13 cellular contexts compared by ENCODE assay signal in genomic region chr4:123986268-123986798, GRCh38.
DNase-seq lines count a peak whose midpoint lies in the region; ATAC-seq, FAIRE-seq and TF ChIP-seq lines count a peak whose summit lies in the region.
"Had no signal": no experiment of that assay in that cellular context is flagged by ENCODE, and none has a peak within 500 bp of the region (broad histone marks: within the 10 kb centered on the region; RNA-seq: fewer than 3 reads in every experiment).

No MANE protein-coding gene starts in this region.

- CTCF ChIA-PET in activated CD4-positive, alpha-beta memory T cell treated with anti-CD3 and anti-CD28 coated beads, Interleukin-2, amount 10 ng/mL, durations not matched to agents 7 days and 5 days (lab: Charles Lee): no interaction called here

- H3K4me3 ChIP-seq in gastrocnemius medialis: no peak overlapping the region

- POLR2A ChIA-PET in activated CD4-positive, alpha-beta memory T cell treated with anti-CD3 and anti-CD28 coated beads, Interleukin-2, amount 10 ng/mL, durations not matched to agents 7 days and 5 days (lab: Charles Lee): no interaction called here

- peaks cover 17 to 20% of the 10 kb centered on the region in 2 donors for H3K4me1 ChIP-seq in gastrocnemius medialis

- H3K27ac ChIP-seq in gastrocnemius medialis: peak overlapping the region; percentile 15 to 48 (median 29)

- no peak overlapping the region for H3K4me3 Mint-ChIP-seq in activated CD4-positive, alpha-beta memory T cell treated with anti-CD3 and anti-CD28 coated beads, Interleukin-2, amount 10 ng/mL, durations not matched to agents 7 days and 5 days
- H3K4me3 Mint-ChIP-seq: dendritic cell treated with granulocyte-macrophage colony-stimulating factor and Interleukin-4, amounts not matched to agents 40 ng/mL and 50 ng/mL, for 4 days; naive thymus-derived CD8-positive, alpha-beta T cell; stimulated activated memory B cell treated with anti-CD40 and anti-IgM and Interleukin-4, amounts not matched to agents 10 μg/mL and 1 μg/mL and 100 μg/mL, for 72 hours had no signal

- in situ Hi-C loops in gastrocnemius medialis (cut with MboI; ENCODE audit: low sequenced_read_pairs in 4 of 4): no loop called here

- H3K9me3 ChIP-seq in gastrocnemius medialis: no peaks in the 10 kb centered on the region

- intact Hi-C loops in Right ventricle myocardium superior (cut with DNase I) (no loop called here), gastrocnemius medialis (cut with DNase I; ENCODE audit: low total_unique reads) (no loop called here)

- no peak overlapping the region for H3K27ac Mint-ChIP-seq in activated CD4-positive, alpha-beta memory T cell treated with anti-CD3 and anti-CD28 coated beads, Interleukin-2, amount 10 ng/mL, durations not matched to agents 7 days and 5 days
- H3K27ac Mint-ChIP-seq: dendritic cell treated with granulocyte-macrophage colony-stimulating factor and Interleukin-4, amounts not matched to agents 40 ng/mL and 50 ng/mL, for 4 days; stimulated activated memory B cell treated with anti-CD40 and anti-IgM and Interleukin-4, amounts not matched to agents 10 μg/mL and 1 μg/mL and 100 μg/mL, for 72 hours had no signal

- H3K36me3 ChIP-seq in gastrocnemius medialis: no peaks in the 10 kb centered on the region

- H3K27me3 Mint-ChIP-seq in activated CD4-positive, alpha-beta memory T cell treated with anti-CD3 and anti-CD28 coated beads, Interleukin-2, amount 10 ng/mL, durations not matched to agents 7 days and 5 days: no peaks in the 10 kb centered on the region
- H3K27me3 Mint-ChIP-seq: dendritic cell treated with granulocyte-macrophage colony-stimulating factor and Interleukin-4, amounts not matched to agents 40 ng/mL and 50 ng/mL, for 4 days; naive thymus-derived CD8-positive, alpha-beta T cell; stimulated activated memory B cell treated with anti-CD40 and anti-IgM and Interleukin-4, amounts not matched to agents 10 μg/mL and 1 μg/mL and 100 μg/mL, for 72 hours had no signal

- no peaks in the 10 kb centered on the region for H3K36me3 Mint-ChIP-seq in activated CD4-positive, alpha-beta memory T cell treated with anti-CD3 and anti-CD28 coated beads, Interleukin-2, amount 10 ng/mL, durations not matched to agents 7 days and 5 days (ENCODE audit: low read depth)
- H3K36me3 Mint-ChIP-seq: naive thymus-derived CD8-positive, alpha-beta T cell; stimulated activated memory B cell treated with anti-CD40 and anti-IgM and Interleukin-4, amounts not matched to agents 10 μg/mL and 1 μg/mL and 100 μg/mL, for 72 hours had no signal

- FAIRE-seq in frontal cortex (lab: Jason Lieb, UNC): no peak

- peak; percentile 81 for DNase-seq in ELR (ENCODE audit: low read depth)
- peak; percentile 52 for DNase-seq in amniotic stem cell (lab: John Stamatoyannopoulos, UW)
- peak; percentile 63 for DNase-seq in Right ventricle myocardium superior
- DNase-seq in gastrocnemius medialis: peak; percentile 51 to 64
- DNase-seq in CD1c-positive myeloid dendritic cell (ENCODE audit: extremely low spot score): no peak
- DNase-seq in frontal cortex (ENCODE audit: low spot score in 2 of 2): no peak
- DNase-seq in activated CD4-positive, alpha-beta memory T cell treated with anti-CD3 and anti-CD28 coated beads, Interleukin-2, amount 10 ng/mL, durations not matched to agents 7 days and 5 days: no peak
- DNase-seq in SHP77 treated with DMSO at 0.1 percent for 48 hours (lab: John Stamatoyannopoulos, UW): no peak
- DNase-seq: activated CD4-positive, alpha-beta T cell treated with anti-CD3 and anti-CD28 coated beads, Interleukin-2, amount 50 U/mL, for 1 hour; naive thymus-derived CD8-positive, alpha-beta T cell; NCI-H82 had no signal

- no peaks in the 10 kb centered on the region for H3K4me1 Mint-ChIP-seq in activated CD4-positive, alpha-beta memory T cell treated with anti-CD3 and anti-CD28 coated beads, Interleukin-2, amount 10 ng/mL, durations not matched to agents 7 days and 5 days
- H3K4me1 Mint-ChIP-seq: naive thymus-derived CD8-positive, alpha-beta T cell; stimulated activated memory B cell treated with anti-CD40 and anti-IgM and Interleukin-4, amounts not matched to agents 10 μg/mL and 1 μg/mL and 100 μg/mL, for 72 hours had no signal

- no peak for TF ChIP-seq CTCF in gastrocnemius medialis (IDR thresholded peaks at IDR 0.05 in 4 of 5, conservative IDR thresholded peaks at IDR 0.05 in 1 of 5)

- ATAC-seq in Right ventricle myocardium superior (ENCODE audit: poor library complexity) (peak; percentile 93), gastrocnemius medialis (peak; percentile 77)
- ATAC-seq: naive thymus-derived CD8-positive, alpha-beta T cell; stimulated activated memory B cell treated with anti-CD40 and anti-IgM and Interleukin-4, amounts not matched to agents 10 μg/mL and 1 μg/mL and 100 μg/mL, for 72 hours had no signal

- TF ChIP-seq POLR2A in gastrocnemius medialis (IDR thresholded peaks at IDR 0.05): no peak

- H3K9me3 Mint-ChIP-seq in activated CD4-positive, alpha-beta memory T cell treated with anti-CD3 and anti-CD28 coated beads, Interleukin-2, amount 10 ng/mL, durations not matched to agents 7 days and 5 days: no peaks in the 10 kb centered on the region
- H3K9me3 Mint-ChIP-seq: dendritic cell treated with granulocyte-macrophage colony-stimulating factor and Interleukin-4, amounts not matched to agents 40 ng/mL and 50 ng/mL, for 4 days; stimulated activated memory B cell treated with anti-CD40 and anti-IgM and Interleukin-4, amounts not matched to agents 10 μg/mL and 1 μg/mL and 100 μg/mL, for 72 hours had no signal

- H3K27me3 ChIP-seq in gastrocnemius medialis: no peaks in the 10 kb centered on the region

Comparison
In these comparisons a context has a peak if more than half of its experiments do, and no peak if none do; other contexts are left out.
1. DNase-seq: peak in ELR (single experiment), amniotic stem cell (single experiment), Right ventricle myocardium superior (single experiment) and gastrocnemius medialis (2 of 2); none in CD1c-positive myeloid dendritic cell (single experiment), frontal cortex (0 of 2), activated CD4-positive, alpha-beta memory T cell treated with anti-CD3 and anti-CD28 coated beads, Interleukin-2, amount 10 ng/mL, durations not matched to agents 7 days and 5 days (single experiment) and SHP77 treated with DMSO at 0.1 percent for 48 hours (single experiment).